In the genomic region with DNA sequence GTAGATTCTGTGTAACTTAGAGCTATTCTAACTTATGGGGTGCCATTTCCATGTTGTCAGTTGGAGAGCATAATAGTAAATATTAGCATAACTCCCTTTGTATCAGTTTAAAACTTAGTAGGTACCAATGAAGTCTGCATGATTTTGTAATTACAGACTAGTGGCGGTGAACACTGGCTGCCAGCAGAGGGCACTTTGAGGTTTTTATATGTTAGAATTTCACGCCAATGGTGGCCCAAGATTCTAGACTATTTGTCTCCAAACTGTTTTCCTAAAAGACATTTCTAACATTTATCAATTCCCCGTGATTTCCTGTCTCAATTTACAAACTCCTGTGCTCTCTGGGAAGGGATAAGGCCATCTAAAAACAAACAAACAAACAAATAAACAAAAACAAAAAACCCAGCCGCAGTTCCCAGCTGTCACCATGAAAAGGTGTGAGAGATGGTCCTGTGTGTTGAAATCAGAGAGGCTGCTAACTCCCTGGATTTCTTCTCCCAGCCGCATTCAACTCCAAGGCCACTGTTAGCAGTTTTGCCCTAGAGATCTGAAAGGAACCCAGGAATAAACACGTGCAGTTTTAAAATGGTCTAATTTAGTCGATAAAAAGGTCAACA, we compare ENCODE assay signal across 1 cellular context.
TF ChIP-seq lines count a peak whose summit lies in the region.

No MANE protein-coding gene starts in this region.

TF ChIP-seq in HepG2, 621 proteins besides CTCF, POLR2A, EP300 and RAD21 (continued from another document and continues in another):
- TF ChIP-seq, protein P1, sequence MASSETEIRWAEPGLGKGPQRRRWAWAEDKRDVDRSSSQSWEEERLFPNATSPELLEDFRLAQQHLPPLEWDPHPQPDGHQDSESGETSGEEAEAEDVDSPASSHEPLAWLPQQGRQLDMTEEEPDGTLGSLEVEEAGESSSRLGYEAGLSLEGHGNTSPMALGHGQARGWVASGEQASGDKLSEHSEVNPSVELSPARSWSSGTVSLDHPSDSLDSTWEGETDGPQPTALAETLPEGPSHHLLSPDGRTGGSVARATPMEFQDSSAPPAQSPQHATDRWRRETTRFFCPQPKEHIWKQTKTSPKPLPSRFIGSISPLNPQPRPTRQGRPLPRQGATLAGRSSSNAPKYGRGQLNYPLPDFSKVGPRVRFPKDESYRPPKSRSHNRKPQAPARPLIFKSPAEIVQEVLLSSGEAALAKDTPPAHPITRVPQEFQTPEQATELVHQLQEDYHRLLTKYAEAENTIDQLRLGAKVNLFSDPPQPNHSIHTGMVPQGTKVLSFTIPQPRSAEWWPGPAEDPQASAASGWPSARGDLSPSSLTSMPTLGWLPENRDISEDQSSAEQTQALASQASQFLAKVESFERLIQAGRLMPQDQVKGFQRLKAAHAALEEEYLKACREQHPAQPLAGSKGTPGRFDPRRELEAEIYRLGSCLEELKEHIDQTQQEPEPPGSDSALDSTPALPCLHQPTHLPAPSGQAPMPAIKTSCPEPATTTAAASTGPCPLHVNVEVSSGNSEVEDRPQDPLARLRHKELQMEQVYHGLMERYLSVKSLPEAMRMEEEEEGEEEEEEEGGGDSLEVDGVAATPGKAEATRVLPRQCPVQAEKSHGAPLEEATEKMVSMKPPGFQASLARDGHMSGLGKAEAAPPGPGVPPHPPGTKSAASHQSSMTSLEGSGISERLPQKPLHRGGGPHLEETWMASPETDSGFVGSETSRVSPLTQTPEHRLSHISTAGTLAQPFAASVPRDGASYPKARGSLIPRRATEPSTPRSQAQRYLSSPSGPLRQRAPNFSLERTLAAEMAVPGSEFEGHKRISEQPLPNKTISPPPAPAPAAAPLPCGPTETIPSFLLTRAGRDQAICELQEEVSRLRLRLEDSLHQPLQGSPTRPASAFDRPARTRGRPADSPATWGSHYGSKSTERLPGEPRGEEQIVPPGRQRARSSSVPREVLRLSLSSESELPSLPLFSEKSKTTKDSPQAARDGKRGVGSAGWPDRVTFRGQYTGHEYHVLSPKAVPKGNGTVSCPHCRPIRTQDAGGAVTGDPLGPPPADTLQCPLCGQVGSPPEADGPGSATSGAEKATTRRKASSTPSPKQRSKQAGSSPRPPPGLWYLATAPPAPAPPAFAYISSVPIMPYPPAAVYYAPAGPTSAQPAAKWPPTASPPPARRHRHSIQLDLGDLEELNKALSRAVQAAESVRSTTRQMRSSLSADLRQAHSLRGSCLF (CRISPR knock-in tag; IDR thresholded peaks at IDR 0.05; ENCODE audit: borderline replicate concordance), result no peak
- TF ChIP-seq AGO1 (IDR thresholded peaks at IDR 0.05; ENCODE audit: low read depth, low read length, poor library complexity, severe bottlenecking) (no peak), MAF1 (CRISPR knock-in tag; IDR thresholded peaks at IDR 0.05; ENCODE audit: borderline replicate concordance) (no peak), ZNF781 (CRISPR knock-in tag; IDR thresholded peaks at IDR 0.05; ENCODE audit: borderline replicate concordance, not compliant biosample characterization) (no peak), CEBPG (CRISPR knock-in tag; IDR thresholded peaks at IDR 0.05) (0 out of 2 replicates have a peak, but pooled peaks have one; percentile 5), IRF2 (CRISPR knock-in tag; IDR thresholded peaks at IDR 0.05) (no peak), CBFB (CRISPR knock-in tag; IDR thresholded peaks at IDR 0.05) (0 out of 2 replicates have a peak, but pooled peaks have one; percentile 23), ZNF746 (CRISPR knock-in tag; IDR thresholded peaks at IDR 0.05) (no peak), ZNF282 (IDR thresholded peaks at IDR 0.05; ENCODE audit: partially characterized antibody) (no peak), ZNF547 (CRISPR knock-in tag; IDR thresholded peaks at IDR 0.05) (no peak), SMAD3 (CRISPR knock-in tag; IDR thresholded peaks at IDR 0.05) (peak; percentile 27; the same call in 1 of the 2 replicates), SMYD3 (CRISPR knock-in tag; IDR thresholded peaks at IDR 0.05) (no peak), ZFP1 (CRISPR knock-in tag; IDR thresholded peaks at IDR 0.05) (no peak), SMC3 (IDR thresholded peaks at IDR 0.05; ENCODE audit: low read length) (peak; percentile 69), ARNTL (CRISPR knock-in tag; IDR thresholded peaks at IDR 0.05) (no peak), MIER3 (CRISPR knock-in tag; IDR thresholded peaks at IDR 0.05; ENCODE audit: borderline replicate concordance) (peak; percentile 28; the same call in 1 of the 2 replicates), CHD2 (IDR thresholded peaks at IDR 0.05; ENCODE audit: low read depth, low read length) (no peak), GATAD2A (CRISPR knock-in tag; IDR thresholded peaks at IDR 0.05) (0 out of 2 replicates have a peak, but pooled peaks have one; percentile 39), ZNF274 (CRISPR knock-in tag; IDR thresholded peaks at IDR 0.05) (no peak), SALL1 (CRISPR knock-in tag; IDR thresholded peaks at IDR 0.05) (no peak), SPEN (CRISPR knock-in tag; IDR thresholded peaks at IDR 0.05; ENCODE audit: low read depth) (no peak), TCF7 (IDR thresholded peaks at IDR 0.05; ENCODE audit: low read depth) (peak; percentile 3; the same call in 1 of the 2 replicates), KLF6 (CRISPR knock-in tag; IDR thresholded peaks at IDR 0.05) (no peak), MTA1 (CRISPR knock-in tag; IDR thresholded peaks at IDR 0.05; ENCODE audit: borderline replicate concordance) (no peak), SNRNP70 (IDR thresholded peaks at IDR 0.05; ENCODE audit: low read depth, low read length) (no peak), ZNF619 (CRISPR knock-in tag; IDR thresholded peaks at IDR 0.05) (no peak), TOPORS (CRISPR knock-in tag; IDR thresholded peaks at IDR 0.05) (no peak), AGO2 (optimal IDR thresholded peaks at IDR 0.05; ENCODE audit: low read depth, low read length) (no peak), KLF16 (CRISPR knock-in tag; IDR thresholded peaks at IDR 0.05) (no peak), GFI1 (CRISPR knock-in tag; IDR thresholded peaks at IDR 0.05; ENCODE audit: borderline replicate concordance) (no peak), POLR2AphosphoS5 (IDR thresholded peaks at IDR 0.05; ENCODE audit: low read depth, low read length) (no peak), ZNF230 (CRISPR knock-in tag; IDR thresholded peaks at IDR 0.05) (no peak), HNRNPUL1 (IDR thresholded peaks at IDR 0.05; ENCODE audit: low read depth, low read length) (no peak), RFX5 (IDR thresholded peaks at IDR 0.05; ENCODE audit: low read depth, low read length) (no peak), ZSCAN30 (CRISPR knock-in tag; IDR thresholded peaks at IDR 0.05) (no peak), ZNF543 (CRISPR knock-in tag; IDR thresholded peaks at IDR 0.05) (no peak), NKX3-1 (CRISPR knock-in tag; IDR thresholded peaks at IDR 0.05) (no peak), MLLT10 (CRISPR knock-in tag; IDR thresholded peaks at IDR 0.05) (no peak), ZBTB7B (CRISPR knock-in tag; IDR thresholded peaks at IDR 0.05) (no peak), ZNF343 (CRISPR knock-in tag; IDR thresholded peaks at IDR 0.05) (no peak)
- TF ChIP-seq, protein P2, sequence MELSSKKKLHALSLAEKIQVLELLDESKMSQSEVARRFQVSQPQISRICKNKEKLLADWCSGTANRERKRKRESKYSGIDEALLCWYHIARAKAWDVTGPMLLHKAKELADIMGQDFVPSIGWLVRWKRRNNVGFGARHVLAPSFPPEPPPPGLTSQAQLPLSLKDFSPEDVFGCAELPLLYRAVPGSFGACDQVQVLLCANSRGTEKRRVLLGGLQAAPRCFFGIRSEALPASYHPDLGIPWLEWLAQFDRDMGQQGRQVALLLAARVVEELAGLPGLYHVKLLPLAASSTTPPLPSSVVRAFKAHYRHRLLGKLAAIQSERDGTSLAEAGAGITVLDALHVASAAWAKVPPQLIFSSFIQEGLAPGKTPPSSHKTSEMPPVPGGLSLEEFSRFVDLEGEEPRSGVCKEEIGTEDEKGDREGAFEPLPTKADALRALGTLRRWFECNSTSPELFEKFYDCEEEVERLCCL (CRISPR knock-in tag; IDR thresholded peaks at IDR 0.05; ENCODE audit: borderline replicate concordance), result no peak
- TF ChIP-seq, protein P3, sequence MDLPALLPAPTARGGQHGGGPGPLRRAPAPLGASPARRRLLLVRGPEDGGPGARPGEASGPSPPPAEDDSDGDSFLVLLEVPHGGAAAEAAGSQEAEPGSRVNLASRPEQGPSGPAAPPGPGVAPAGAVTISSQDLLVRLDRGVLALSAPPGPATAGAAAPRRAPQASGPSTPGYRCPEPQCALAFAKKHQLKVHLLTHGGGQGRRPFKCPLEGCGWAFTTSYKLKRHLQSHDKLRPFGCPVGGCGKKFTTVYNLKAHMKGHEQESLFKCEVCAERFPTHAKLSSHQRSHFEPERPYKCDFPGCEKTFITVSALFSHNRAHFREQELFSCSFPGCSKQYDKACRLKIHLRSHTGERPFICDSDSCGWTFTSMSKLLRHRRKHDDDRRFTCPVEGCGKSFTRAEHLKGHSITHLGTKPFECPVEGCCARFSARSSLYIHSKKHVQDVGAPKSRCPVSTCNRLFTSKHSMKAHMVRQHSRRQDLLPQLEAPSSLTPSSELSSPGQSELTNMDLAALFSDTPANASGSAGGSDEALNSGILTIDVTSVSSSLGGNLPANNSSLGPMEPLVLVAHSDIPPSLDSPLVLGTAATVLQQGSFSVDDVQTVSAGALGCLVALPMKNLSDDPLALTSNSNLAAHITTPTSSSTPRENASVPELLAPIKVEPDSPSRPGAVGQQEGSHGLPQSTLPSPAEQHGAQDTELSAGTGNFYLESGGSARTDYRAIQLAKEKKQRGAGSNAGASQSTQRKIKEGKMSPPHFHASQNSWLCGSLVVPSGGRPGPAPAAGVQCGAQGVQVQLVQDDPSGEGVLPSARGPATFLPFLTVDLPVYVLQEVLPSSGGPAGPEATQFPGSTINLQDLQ (CRISPR knock-in tag; IDR thresholded peaks at IDR 0.05), result no peak
- TF ChIP-seq, protein P4, sequence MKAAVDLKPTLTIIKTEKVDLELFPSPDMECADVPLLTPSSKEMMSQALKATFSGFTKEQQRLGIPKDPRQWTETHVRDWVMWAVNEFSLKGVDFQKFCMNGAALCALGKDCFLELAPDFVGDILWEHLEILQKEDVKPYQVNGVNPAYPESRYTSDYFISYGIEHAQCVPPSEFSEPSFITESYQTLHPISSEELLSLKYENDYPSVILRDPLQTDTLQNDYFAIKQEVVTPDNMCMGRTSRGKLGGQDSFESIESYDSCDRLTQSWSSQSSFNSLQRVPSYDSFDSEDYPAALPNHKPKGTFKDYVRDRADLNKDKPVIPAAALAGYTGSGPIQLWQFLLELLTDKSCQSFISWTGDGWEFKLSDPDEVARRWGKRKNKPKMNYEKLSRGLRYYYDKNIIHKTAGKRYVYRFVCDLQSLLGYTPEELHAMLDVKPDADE (CRISPR knock-in tag; IDR thresholded peaks at IDR 0.05), result no peak
- TF ChIP-seq, protein P5, sequence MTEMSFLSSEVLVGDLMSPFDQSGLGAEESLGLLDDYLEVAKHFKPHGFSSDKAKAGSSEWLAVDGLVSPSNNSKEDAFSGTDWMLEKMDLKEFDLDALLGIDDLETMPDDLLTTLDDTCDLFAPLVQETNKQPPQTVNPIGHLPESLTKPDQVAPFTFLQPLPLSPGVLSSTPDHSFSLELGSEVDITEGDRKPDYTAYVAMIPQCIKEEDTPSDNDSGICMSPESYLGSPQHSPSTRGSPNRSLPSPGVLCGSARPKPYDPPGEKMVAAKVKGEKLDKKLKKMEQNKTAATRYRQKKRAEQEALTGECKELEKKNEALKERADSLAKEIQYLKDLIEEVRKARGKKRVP (CRISPR knock-in tag; IDR thresholded peaks at IDR 0.05), result no peak
- TF ChIP-seq, protein P6, sequence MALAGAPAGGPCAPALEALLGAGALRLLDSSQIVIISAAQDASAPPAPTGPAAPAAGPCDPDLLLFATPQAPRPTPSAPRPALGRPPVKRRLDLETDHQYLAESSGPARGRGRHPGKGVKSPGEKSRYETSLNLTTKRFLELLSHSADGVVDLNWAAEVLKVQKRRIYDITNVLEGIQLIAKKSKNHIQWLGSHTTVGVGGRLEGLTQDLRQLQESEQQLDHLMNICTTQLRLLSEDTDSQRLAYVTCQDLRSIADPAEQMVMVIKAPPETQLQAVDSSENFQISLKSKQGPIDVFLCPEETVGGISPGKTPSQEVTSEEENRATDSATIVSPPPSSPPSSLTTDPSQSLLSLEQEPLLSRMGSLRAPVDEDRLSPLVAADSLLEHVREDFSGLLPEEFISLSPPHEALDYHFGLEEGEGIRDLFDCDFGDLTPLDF (CRISPR knock-in tag; IDR thresholded peaks at IDR 0.05), result no peak
- TF ChIP-seq, protein P7, sequence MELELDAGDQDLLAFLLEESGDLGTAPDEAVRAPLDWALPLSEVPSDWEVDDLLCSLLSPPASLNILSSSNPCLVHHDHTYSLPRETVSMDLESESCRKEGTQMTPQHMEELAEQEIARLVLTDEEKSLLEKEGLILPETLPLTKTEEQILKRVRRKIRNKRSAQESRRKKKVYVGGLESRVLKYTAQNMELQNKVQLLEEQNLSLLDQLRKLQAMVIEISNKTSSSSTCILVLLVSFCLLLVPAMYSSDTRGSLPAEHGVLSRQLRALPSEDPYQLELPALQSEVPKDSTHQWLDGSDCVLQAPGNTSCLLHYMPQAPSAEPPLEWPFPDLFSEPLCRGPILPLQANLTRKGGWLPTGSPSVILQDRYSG (CRISPR knock-in tag; IDR thresholded peaks at IDR 0.05), result no peak
- TF ChIP-seq, protein P8, sequence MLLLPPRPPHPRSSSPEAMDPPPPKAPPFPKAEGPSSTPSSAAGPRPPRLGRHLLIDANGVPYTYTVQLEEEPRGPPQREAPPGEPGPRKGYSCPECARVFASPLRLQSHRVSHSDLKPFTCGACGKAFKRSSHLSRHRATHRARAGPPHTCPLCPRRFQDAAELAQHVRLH (CRISPR knock-in tag; IDR thresholded peaks at IDR 0.05; ENCODE audit: borderline replicate concordance, low read depth), result no peak
- TF ChIP-seq, protein P9, sequence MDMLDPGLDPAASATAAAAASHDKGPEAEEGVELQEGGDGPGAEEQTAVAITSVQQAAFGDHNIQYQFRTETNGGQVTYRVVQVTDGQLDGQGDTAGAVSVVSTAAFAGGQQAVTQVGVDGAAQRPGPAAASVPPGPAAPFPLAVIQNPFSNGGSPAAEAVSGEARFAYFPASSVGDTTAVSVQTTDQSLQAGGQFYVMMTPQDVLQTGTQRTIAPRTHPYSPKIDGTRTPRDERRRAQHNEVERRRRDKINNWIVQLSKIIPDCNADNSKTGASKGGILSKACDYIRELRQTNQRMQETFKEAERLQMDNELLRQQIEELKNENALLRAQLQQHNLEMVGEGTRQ (IDR thresholded peaks at IDR 0.05; ENCODE audit: low read depth, low read length), result no peak
- TF ChIP-seq, protein P9 (CRISPR knock-in tag; IDR thresholded peaks at IDR 0.05; ENCODE audit: borderline replicate concordance), result no peak
- TF ChIP-seq, protein P10, sequence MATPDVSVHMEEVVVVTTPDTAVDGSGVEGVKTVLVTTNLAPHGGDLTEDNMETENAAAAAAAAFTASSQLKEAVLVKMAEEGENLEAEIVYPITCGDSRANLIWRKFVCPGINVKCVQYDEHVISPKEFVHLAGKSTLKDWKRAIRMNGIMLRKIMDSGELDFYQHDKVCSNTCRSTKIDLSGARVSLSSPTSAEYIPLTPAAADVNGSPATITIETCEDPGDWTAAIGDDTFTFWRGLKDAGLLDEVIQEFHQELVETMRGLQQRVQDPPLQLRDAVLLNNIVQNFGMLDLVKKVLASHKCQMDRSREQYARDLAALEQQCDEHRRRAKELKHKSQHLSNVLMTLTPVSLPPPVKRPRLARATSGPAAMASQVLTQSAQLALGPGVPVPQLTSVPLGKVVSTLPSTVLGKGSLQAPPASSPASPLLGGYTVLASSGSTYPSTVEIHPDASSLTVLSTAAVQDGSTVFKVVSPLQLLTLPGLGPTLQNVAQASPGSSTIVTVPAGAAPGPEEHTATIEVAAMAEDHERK (CRISPR knock-in tag; IDR thresholded peaks at IDR 0.05; ENCODE audit: low read depth), result no peak
